Comparison of ENCODE assay signal across 10 cellular contexts in genomic region chr17:32495347-32496253, GRCh38. TPM values are rescaled to one million over a fixed set of nuclear protein-coding genes. Genes with fewer than 3 reads are reported as not detected.
A peak's percentile ranks its signal among the peaks of the same experiment; 100 is the strongest.
DNase-seq lines count a peak whose midpoint lies in the region; ATAC-seq and TF ChIP-seq lines count a peak whose summit lies in the region.
"Had no signal": no experiment of that assay in that cellular context is flagged by ENCODE, and none has a peak within 500 bp of the region (broad histone marks: within the 10 kb centered on the region; RNA-seq: fewer than 3 reads in every experiment).

No MANE protein-coding gene starts in this region.

- peak overlapping the region; percentile 56 for H3K9ac ChIP-seq in skeletal muscle satellite cell (ENCODE audit: low read depth, low read length)
- H3K9ac ChIP-seq: KMS-11 had no signal

- H3K4me2 ChIP-seq in skeletal muscle satellite cell (ENCODE audit: low read length): peak overlapping the region; percentile 45
- H3K4me2 ChIP-seq: KMS-11 had no signal

- H3K36me3 ChIP-seq in adrenal gland (replicated peaks in 1 of 2) (no peaks in the 10 kb centered on the region), right atrium auricular region (no peaks in the 10 kb centered on the region), skeletal muscle satellite cell (ENCODE audit: insufficient read depth, low read length) (no peaks in the 10 kb centered on the region), esophagus muscularis mucosa (no peaks in the 10 kb centered on the region)

- H3K4me1 ChIP-seq in adrenal gland (replicated peaks in 1 of 2): peaks cover 6 to 22% of the 10 kb centered on the region in 2 donors
- peaks cover 0 to 43% of the 10 kb centered on the region in 2 donors for H3K4me1 ChIP-seq in right atrium auricular region
- H3K4me1 ChIP-seq in skeletal muscle satellite cell (ENCODE audit: control insufficient read depth, insufficient read depth, low read length): peaks cover 52% of the 10 kb centered on the region
- peaks cover 13 to 14% (median 13%) of the 10 kb centered on the region in 4 donors for H3K4me1 ChIP-seq in esophagus muscularis mucosa

- H3K9me3 ChIP-seq in adrenal gland (replicated peaks in 1 of 3) (no peaks in the 10 kb centered on the region), right atrium auricular region (no peaks in the 10 kb centered on the region), skeletal muscle satellite cell (replicated peaks; ENCODE audit: low read length) (no peaks in the 10 kb centered on the region), esophagus muscularis mucosa (no peaks in the 10 kb centered on the region)

- H3K4me3 ChIP-seq in adrenal gland: no peak overlapping the region
- peak overlapping the region in 1 of 2 donors; percentile 8 for H3K4me3 ChIP-seq in right atrium auricular region
- H3K4me3 ChIP-seq in skeletal muscle satellite cell (ENCODE audit: low read length): peak overlapping the region; percentile 31
- H3K4me3 ChIP-seq in esophagus muscularis mucosa: no peak overlapping the region

- intact Hi-C loops in adrenal gland (cut with DNase I) (no loop called here), esophagus muscularis mucosa (cut with DNase I) (no loop called here)

- no peak for TF ChIP-seq EP300 in esophagus muscularis mucosa (IDR thresholded peaks at IDR 0.05)

- TF ChIP-seq POLR2A in adrenal gland (IDR thresholded peaks at IDR 0.05): no peak
- TF ChIP-seq POLR2A in esophagus muscularis mucosa (IDR thresholded peaks at IDR 0.05; ENCODE audit: low read depth): no peak

- no peaks in the 10 kb centered on the region for H3K27me3 ChIP-seq in adrenal gland
- no peaks in the 10 kb centered on the region for H3K27me3 ChIP-seq in right atrium auricular region
- no peaks in the 10 kb centered on the region for H3K27me3 ChIP-seq in skeletal muscle satellite cell (ENCODE audit: control insufficient read depth, insufficient read depth, low read length)
- no peaks in the 10 kb centered on the region for H3K27me3 ChIP-seq in esophagus muscularis mucosa

- DNase-seq in NCI-H1092 treated with DMSO at 0.1 percent for 48 hours (lab: John Stamatoyannopoulos, UW) (peak; percentile 33), NCI-H1092 (lab: John Stamatoyannopoulos, UW) (no peak), adrenal gland (peak in 5 of 7 donors; percentile 58 to 69 (median 60)), right atrium auricular region (ENCODE audit: low spot score) (no peak), hippocampal formation (lab: John Stamatoyannopoulos, UW) (no peak), esophagus muscularis mucosa (ENCODE audit: extremely low spot score) (no peak)
- DNase-seq: RPMI8226 had no signal

- H3K27ac ChIP-seq in adrenal gland: peak overlapping the region in 1 of 5 donors; percentile 29
- H3K27ac ChIP-seq in right atrium auricular region: peak overlapping the region; percentile 61 to 72
- no peak overlapping the region for H3K27ac ChIP-seq in esophagus muscularis mucosa (replicated peaks in 1 of 4)
- H3K27ac ChIP-seq: KMS-11 had no signal

- 59 to 73% (median 65%) methylated on average over 28 to 46 of the region's 46 CpGs for WGBS in adrenal gland, 4 donors
- WGBS in esophagus muscularis mucosa: 27% methylated on average over 10 of the region's 46 CpGs

- TF ChIP-seq CTCF in adrenal gland (IDR thresholded peaks at IDR 0.05) (no peak), right atrium auricular region (IDR thresholded peaks at IDR 0.05) (no peak), esophagus muscularis mucosa (IDR thresholded peaks at IDR 0.05) (no peak)

- no peak for ATAC-seq in HG03342 (IDR thresholded peaks at IDR 0.05; ENCODE audit: unreplicated experiment)

RNA-seq across cellular contexts. Expression of gene CDK5R1, which starts 8.8 kb away (rescaled TPM):
- total RNA-seq in adrenal gland: 1 to 10 TPM; 1.1 to 4.5 (median 2.7) TPM
- polyA plus RNA-seq in adrenal gland: 1 to 10 TPM in 2 of 3 donors, under 1 TPM in 1; 0.98 to 3.0 (median 1.8) TPM
- 1 to 10 TPM in 1 of 2 donors, under 1 TPM in 1; 0.75 to 1.0 TPM for total RNA-seq in right atrium auricular region
- 0.25 and 1.5 TPM in 2 replicates for total RNA-seq in skeletal muscle satellite cell (2012; rRNA removed)
- 1 to 10 TPM in 1 of 4 donors, under 1 TPM in 3; 0.33 to 1.2 (median 0.64) TPM for total RNA-seq in esophagus muscularis mucosa

RNA-seq across cellular contexts. Expression of gene PSMD11, which starts 51.3 kb away (rescaled TPM):
- total RNA-seq in adrenal gland (100 to 1,000 TPM in 1 of 8 donors, 10 to 100 TPM in 7; 30.2 to 113 (median 57.1) TPM), right atrium auricular region (10 to 100 TPM; 42.2 to 43.8 TPM), esophagus muscularis mucosa (10 to 100 TPM; 39.9 to 70.2 (median 64.7) TPM)
- polyA plus RNA-seq in adrenal gland: 10 to 100 TPM; 25.0 to 95.2 (median 46.5) TPM
- 81.9 and 86.5 TPM in 2 replicates for total RNA-seq in skeletal muscle satellite cell (2012; rRNA removed)

Comparison
In these comparisons a context has a peak if more than half of its experiments do, and no peak if none do; other contexts are left out.
1. DNase-seq: peak in NCI-H1092 treated with DMSO at 0.1 percent for 48 hours (single experiment) and adrenal gland (5 of 7); none in NCI-H1092 (single experiment), right atrium auricular region (single experiment), hippocampal formation (0 of 2) and esophagus muscularis mucosa (single experiment).
2. H3K27ac ChIP-seq: peak in right atrium auricular region (2 of 2); none in esophagus muscularis mucosa (0 of 4).